ENCODE assay signal across 1 cellular context in the genomic region with DNA sequence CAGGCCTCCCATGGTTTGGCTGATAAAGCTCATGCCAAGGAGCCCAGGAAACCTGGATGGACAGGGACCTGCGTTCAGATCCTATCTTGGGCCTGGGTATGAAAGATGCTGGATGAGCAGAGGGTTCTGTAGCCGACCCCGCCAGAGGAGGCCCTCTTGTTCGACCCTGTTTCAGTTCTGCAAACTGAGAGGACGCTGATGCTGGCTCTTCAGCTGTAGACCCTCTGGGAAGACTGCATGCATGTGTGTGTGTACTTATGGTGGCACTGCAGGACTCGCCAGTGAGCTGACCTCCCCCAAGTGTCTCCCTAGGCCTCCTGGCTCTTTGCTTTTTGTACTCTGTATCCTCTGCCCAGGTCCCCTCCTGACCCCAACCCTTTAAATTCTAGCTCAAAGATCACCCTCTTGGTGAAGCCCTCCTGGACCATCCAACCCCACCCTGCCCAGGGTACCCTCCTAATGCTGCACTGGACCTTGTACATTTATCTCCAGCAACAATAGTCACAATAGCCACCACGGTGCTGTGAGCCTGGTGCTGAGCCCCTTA.
A peak's percentile ranks its signal among the peaks of the same experiment; 100 is the strongest.
TF ChIP-seq lines count a peak whose summit lies in the region.

No MANE protein-coding gene starts in this region.

TF ChIP-seq in HepG2, 621 proteins besides CTCF, POLR2A, EP300 and RAD21:
- TF ChIP-seq SCMH1 (CRISPR knock-in tag; IDR thresholded peaks at IDR 0.05; ENCODE audit: borderline replicate concordance) (no peak), PLRG1 (conservative IDR thresholded peaks at IDR 0.05) (no peak), MBNL3 (CRISPR knock-in tag; conservative IDR thresholded peaks at IDR 0.05) (no peak), ZNF264 (CRISPR knock-in tag; IDR thresholded peaks at IDR 0.05) (no peak), ZMYM4 (CRISPR knock-in tag; IDR thresholded peaks at IDR 0.05) (no peak)
- TF ChIP-seq, protein P1, sequence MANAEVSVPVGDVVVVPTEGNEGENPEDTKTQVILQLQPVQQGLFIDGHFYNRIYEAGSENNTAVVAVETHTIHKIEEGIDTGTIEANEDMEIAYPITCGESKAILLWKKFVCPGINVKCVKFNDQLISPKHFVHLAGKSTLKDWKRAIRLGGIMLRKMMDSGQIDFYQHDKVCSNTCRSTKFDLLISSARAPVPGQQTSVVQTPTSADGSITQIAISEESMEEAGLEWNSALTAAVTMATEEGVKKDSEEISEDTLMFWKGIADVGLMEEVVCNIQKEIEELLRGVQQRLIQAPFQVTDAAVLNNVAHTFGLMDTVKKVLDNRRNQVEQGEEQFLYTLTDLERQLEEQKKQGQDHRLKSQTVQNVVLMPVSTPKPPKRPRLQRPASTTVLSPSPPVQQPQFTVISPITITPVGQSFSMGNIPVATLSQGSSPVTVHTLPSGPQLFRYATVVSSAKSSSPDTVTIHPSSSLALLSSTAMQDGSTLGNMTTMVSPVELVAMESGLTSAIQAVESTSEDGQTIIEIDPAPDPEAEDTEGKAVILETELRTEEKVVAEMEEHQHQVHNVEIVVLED (CRISPR knock-in tag; IDR thresholded peaks at IDR 0.05; ENCODE audit: borderline replicate concordance): no peak
- TF ChIP-seq, protein P2, sequence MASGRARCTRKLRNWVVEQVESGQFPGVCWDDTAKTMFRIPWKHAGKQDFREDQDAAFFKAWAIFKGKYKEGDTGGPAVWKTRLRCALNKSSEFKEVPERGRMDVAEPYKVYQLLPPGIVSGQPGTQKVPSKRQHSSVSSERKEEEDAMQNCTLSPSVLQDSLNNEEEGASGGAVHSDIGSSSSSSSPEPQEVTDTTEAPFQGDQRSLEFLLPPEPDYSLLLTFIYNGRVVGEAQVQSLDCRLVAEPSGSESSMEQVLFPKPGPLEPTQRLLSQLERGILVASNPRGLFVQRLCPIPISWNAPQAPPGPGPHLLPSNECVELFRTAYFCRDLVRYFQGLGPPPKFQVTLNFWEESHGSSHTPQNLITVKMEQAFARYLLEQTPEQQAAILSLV (CRISPR knock-in tag; IDR thresholded peaks at IDR 0.05; ENCODE audit: borderline replicate concordance): 0 out of 2 replicates have a peak, but pooled peaks have one; percentile 47
